ENCODE assay signal across 8 cellular contexts in genomic region chrX:15493118-15494082, GRCh38. TPM values are rescaled to one million over a fixed set of nuclear protein-coding genes. Genes with fewer than 3 reads are reported as not detected.
A peak's percentile ranks its signal among the peaks of the same experiment; 100 is the strongest.
DNase-seq lines count a peak whose midpoint lies in the region; ATAC-seq and TF ChIP-seq lines count a peak whose summit lies in the region.

PIR (minus strand) TSS chrX:15493333; CDS start chrX:15491257, 2,076 bp downstream.

- H3K27me3 Mint-ChIP-seq in CD14-positive monocyte (ENCODE audit: low read depth in 3 of 3), result peaks cover 0 to 49% (median 2%) of the 10 kb centered on the region in 3 donors

- no peaks in the 10 kb centered on the region for H3K36me3 Mint-ChIP-seq in CD14-positive monocyte

- peak within 1 kb of the TSS; percentile 80 to 89 for H3K4me3 Mint-ChIP-seq in CD14-positive monocyte

- H3K4me1 Mint-ChIP-seq in CD14-positive monocyte, result peaks cover 13% of the 10 kb centered on the region

- no peak within 1 kb of the TSS for H3K27ac ChIP-seq in effector memory CD4-positive, alpha-beta T cell (ENCODE audit: insufficient read depth, low read length, poor library complexity, severe bottlenecking)
- H3K27ac ChIP-seq in lung (ENCODE audit: low read depth in 1 of 2, low read length in 1 of 2), result peak within 1 kb of the TSS; percentile 59 to 69

- intact Hi-C loops in CD14-positive monocyte (cut with micrococcal nuclease), result no loop called here

- WGBS in lung, 2 donors, result 9 to 12% methylated on average over 39 to 48 of the region's 48 CpGs

- no peaks in the 10 kb centered on the region for H3K36me3 ChIP-seq in effector memory CD4-positive, alpha-beta T cell (ENCODE audit: control insufficient read depth, insufficient read depth, low read length)
- peaks cover 0 to 2% of the 10 kb centered on the region in 2 donors for H3K36me3 ChIP-seq in lung (ENCODE audit: control insufficient read depth in 2 of 2, insufficient read depth in 2 of 2, low read length in 2 of 2)

- H3K4me3 ChIP-seq in effector memory CD4-positive, alpha-beta T cell (ENCODE audit: insufficient read depth, low read depth, low read length, poor library complexity, severe bottlenecking), result peak within 1 kb of the TSS; percentile 40
- peak within 1 kb of the TSS; percentile 51 for H3K4me3 ChIP-seq in lung

- TF ChIP-seq CTCF in CD14-positive monocyte (IDR thresholded peaks at IDR 0.05), result no peak
- no peak for TF ChIP-seq CTCF in lung (IDR thresholded peaks at IDR 0.05; ENCODE audit: control extremely low read depth, extremely low read depth)

- no peaks in the 10 kb centered on the region for H3K9me3 ChIP-seq in effector memory CD4-positive, alpha-beta T cell (ENCODE audit: control insufficient read depth, low read length)
- H3K9me3 ChIP-seq in lung (ENCODE audit: control insufficient read depth in 2 of 2, insufficient read depth in 1 of 2, low read length in 1 of 2), result no peaks in the 10 kb centered on the region

- H3K4me1 ChIP-seq in effector memory CD4-positive, alpha-beta T cell (ENCODE audit: control insufficient read depth, insufficient read depth, low read length, poor library complexity, severe bottlenecking), result no peaks in the 10 kb centered on the region
- H3K4me1 ChIP-seq in lung (ENCODE audit: control insufficient read depth in 2 of 2, insufficient read depth in 2 of 2, low read length in 2 of 2), result peaks cover 0 to 6% of the 10 kb centered on the region in 2 donors

- H3K27me3 ChIP-seq in effector memory CD4-positive, alpha-beta T cell (replicated peaks; ENCODE audit: control insufficient read depth, insufficient read depth, low read length, poor library complexity, severe bottlenecking), result no peaks in the 10 kb centered on the region
- no peaks in the 10 kb centered on the region for H3K27me3 ChIP-seq in lung (ENCODE audit: control insufficient read depth, insufficient read depth)

- H3K9me3 Mint-ChIP-seq in CD14-positive monocyte, result peaks cover 0 to 8% (median 0%) of the 10 kb centered on the region in 7 donors

- ATAC-seq in GM19328 (IDR thresholded peaks at IDR 0.05; ENCODE audit: unreplicated experiment) (peak; percentile 92), HG03457 (IDR thresholded peaks at IDR 0.05; ENCODE audit: unreplicated experiment) (peak; percentile 99), lung (ENCODE audit: insufficient read depth, low FRiP score) (peak; percentile 96)

- DNase-seq in CD14-positive monocyte (ENCODE audit: low spot score), result peak; percentile 66
- peak; percentile 93 for DNase-seq in NCI-H526 treated with DMSO at 0.1 percent for 48 hours (lab: John Stamatoyannopoulos, UW)
- DNase-seq in activated CD4-positive, alpha-beta T cell treated with anti-CD3 and anti-CD28 coated beads, Interleukin-2, amount 50 U/mL, for 48 hours, result peak; percentile 66 to 79
- peak; percentile 8 to 19 (median 9) for DNase-seq in effector memory CD4-positive, alpha-beta T cell
- peak; percentile 87 for DNase-seq in lung (ENCODE audit: low spot score)
- peak; percentile 11 for DNase-seq in stimulated activated CD8-positive, alpha-beta memory T cell treated with anti-CD3 and anti-CD28 coated beads, Interleukin-12 subunit alpha, Interleukin-12 subunit beta, amount 100 ng/mL, for 1 hour (ENCODE audit: low read depth)

- H3K27ac Mint-ChIP-seq in CD14-positive monocyte, result peak within 1 kb of the TSS in 6 of 7 donors; percentile 10 to 82 (median 45)

RNA-seq across cellular contexts. Expression of gene PIR, which starts in this region (rescaled TPM):
- polyA plus RNA-seq in CD14-positive monocyte (under 1 TPM in 1 of 2 donors, not detected in 1; 0.23 TPM), lung (10 to 100 TPM; 12.8 to 29.1 TPM)
- total RNA-seq in lung, result 10 to 100 TPM in 1 of 2 donors, 1 to 10 TPM in 1; 8.3 to 13.9 TPM

Comparison
In these comparisons a context has a peak if more than half of its experiments do, and no peak if none do; other contexts are left out.
1. RNA of gene PIR (polyA plus RNA-seq): 12.8 to 29.1 TPM in lung; 0.23 TPM in CD14-positive monocyte; every median in the first group is over 10 times any median in the second.
2. Peak in DNase-seq in CD14-positive monocyte; RNA of the gene not detected or under 1 TPM.
3. DNase-seq: peak in every context shown above with its lines; median percentile 93 in NCI-H526 treated with DMSO at 0.1 percent for 48 hours; 87 in lung; 72 in activated CD4-positive, alpha-beta T cell treated with anti-CD3 and anti-CD28 coated beads, Interleukin-2, amount 50 U/mL, for 48 hours; 66 in CD14-positive monocyte; 11 in stimulated activated CD8-positive, alpha-beta memory T cell treated with anti-CD3 and anti-CD28 coated beads, Interleukin-12 subunit alpha, Interleukin-12 subunit beta, amount 100 ng/mL, for 1 hour; 9 in effector memory CD4-positive, alpha-beta T cell.
4. Peak in every context shown above with its lines, with median percentiles within 50 percentile points of each other: ATAC-seq.